1 cellular context compared by ENCODE assay signal in genomic region chr1:17520473-17521319, GRCh38.
TF ChIP-seq lines count a peak whose summit lies in the region.

No MANE protein-coding gene starts in this region.

TF ChIP-seq in K562, 482 proteins besides CTCF, POLR2A, EP300 and RAD21 (continued from another document):
- no peak for TF ChIP-seq MNT (conservative IDR thresholded peaks at IDR 0.05)
- TF ChIP-seq NR4A1 (CRISPR knock-in tag; IDR thresholded peaks at IDR 0.05): no peak
- no peak for TF ChIP-seq NR4A1 (tag; IDR thresholded peaks at IDR 0.05)
TF ChIP-seq in K562: peak in this region for 0.
